ENCODE assay signal across 9 cellular contexts in genomic region chr19:40398417-40399056, GRCh38. TPM values are rescaled to one million over a fixed set of nuclear protein-coding genes. Genes with fewer than 3 reads are reported as not detected.
DNase-seq lines count a peak whose midpoint lies in the region; ATAC-seq and TF ChIP-seq lines count a peak whose summit lies in the region.
"Had no signal": no experiment of that assay in that cellular context is flagged by ENCODE, and none has a peak within 500 bp of the region (broad histone marks: within the 10 kb centered on the region; RNA-seq: fewer than 3 reads in every experiment).

No MANE protein-coding gene starts in this region.

- peak; percentile 42 to 69 (median 58) for DNase-seq in CD4-positive, alpha-beta T cell
- peak; percentile 66 for DNase-seq in RPMI7951 (ENCODE audit: low read depth)
- peak; percentile 62 for DNase-seq in activated naive CD8-positive, alpha-beta T cell treated with anti-CD3 and anti-CD28 coated beads for 36 hours
- DNase-seq in mesendoderm, result peak; percentile 89
- DNase-seq in tibial nerve (ENCODE audit: low spot score in 2 of 2), result no peak
- DNase-seq in RPMI8226, result no peak

- no CpG with 5 or more reads among the region's 47 CpGs for WGBS in mesendoderm (ENCODE audit: extremely low coverage, insufficient coverage, low lambda C conversion rate)
- WGBS in tibial nerve, 2 donors, result 47 to 50% methylated on average over 34 to 47 of the region's 47 CpGs

- H3K4me1 Mint-ChIP-seq in CD4-positive, alpha-beta T cell (ENCODE audit: low read depth), result peaks cover 26% of the 10 kb centered on the region
- peaks cover 7% of the 10 kb centered on the region for H3K4me1 Mint-ChIP-seq in activated naive CD8-positive, alpha-beta T cell treated with anti-CD3 and anti-CD28 coated beads for 36 hours

- POLR2A ChIA-PET in CD4-positive, alpha-beta T cell (lab: Charles Lee), result no interaction called here

- no peak overlapping the region for H2BK15ac ChIP-seq in mesendoderm (replicated peaks; ENCODE audit: low read depth)

- H4K8ac ChIP-seq in mesendoderm (ENCODE audit: low read depth, low read length), result no peak overlapping the region

- H3K4me3 ChIP-seq in mesendoderm (ENCODE audit: low read length) (no peak overlapping the region), tibial nerve (peak overlapping the region in 3 of 4 donors; percentile 6 to 27 (median 19))

- H3K9ac ChIP-seq in mesendoderm (ENCODE audit: low read length), result no peak overlapping the region

- no peaks in the 10 kb centered on the region for H3K27me3 ChIP-seq in CD4-positive, alpha-beta T cell (ENCODE audit: control insufficient read depth, insufficient read depth, low read length)
- H3K27me3 ChIP-seq in mesendoderm (ENCODE audit: insufficient read depth, low read length, poor library complexity) (no peaks in the 10 kb centered on the region), tibial nerve (no peaks in the 10 kb centered on the region)

- H2AK5ac ChIP-seq in mesendoderm (ENCODE audit: low read length), result no peak overlapping the region

- H3K36me3 ChIP-seq in mesendoderm (ENCODE audit: control insufficient read depth, insufficient read depth, low read length), result no peaks in the 10 kb centered on the region
- peaks cover 0 to 34% (median 0%) of the 10 kb centered on the region in 3 donors for H3K36me3 ChIP-seq in tibial nerve

- H3K27ac Mint-ChIP-seq in CD4-positive, alpha-beta T cell, result no peak overlapping the region
- H3K27ac Mint-ChIP-seq in activated naive CD8-positive, alpha-beta T cell treated with anti-CD3 and anti-CD28 coated beads for 36 hours, result no peak overlapping the region
- H3K27ac Mint-ChIP-seq: immature natural killer cell had no signal

- H3K56ac ChIP-seq in mesendoderm (ENCODE audit: low read length), result peak overlapping the region; percentile 67

- H3K9me3 ChIP-seq in CD4-positive, alpha-beta T cell (ENCODE audit: control insufficient read depth, low read length), result no peaks in the 10 kb centered on the region
- H3K9me3 ChIP-seq in tibial nerve, result no peaks in the 10 kb centered on the region

- H2BK5ac ChIP-seq in mesendoderm (ENCODE audit: low read length), result no peak overlapping the region

- no peak for TF ChIP-seq EP300 in tibial nerve (IDR thresholded peaks at IDR 0.05)

- peak overlapping the region; percentile 55 for H3K4me3 Mint-ChIP-seq in CD4-positive, alpha-beta T cell
- H3K4me3 Mint-ChIP-seq in activated naive CD8-positive, alpha-beta T cell treated with anti-CD3 and anti-CD28 coated beads for 36 hours, result no peak overlapping the region

- no peak for TF ChIP-seq POLR2A in tibial nerve (IDR thresholded peaks at IDR 0.05)

- H3K36me3 Mint-ChIP-seq in CD4-positive, alpha-beta T cell (ENCODE audit: low read depth), result peaks cover under 1% of the 10 kb centered on the region
- no peaks in the 10 kb centered on the region for H3K36me3 Mint-ChIP-seq in activated naive CD8-positive, alpha-beta T cell treated with anti-CD3 and anti-CD28 coated beads for 36 hours

- H3K9me3 Mint-ChIP-seq in CD4-positive, alpha-beta T cell, result no peaks in the 10 kb centered on the region
- no peaks in the 10 kb centered on the region for H3K9me3 Mint-ChIP-seq in activated naive CD8-positive, alpha-beta T cell treated with anti-CD3 and anti-CD28 coated beads for 36 hours
- H3K9me3 Mint-ChIP-seq: immature natural killer cell had no signal

- ATAC-seq in CD4-positive, alpha-beta T cell (ENCODE audit: poor library complexity), result peak; percentile 84
- ATAC-seq in HG03025 (IDR thresholded peaks at IDR 0.05; ENCODE audit: low FRiP score, unreplicated experiment), result no peak
- ATAC-seq in HG03039 (IDR thresholded peaks at IDR 0.05; ENCODE audit: unreplicated experiment), result no peak

- no peak overlapping the region for H3K18ac ChIP-seq in mesendoderm (ENCODE audit: low read length)

- H3K4me2 ChIP-seq in mesendoderm (ENCODE audit: low read length), result no peak overlapping the region

- no peak overlapping the region for H3K23ac ChIP-seq in mesendoderm (ENCODE audit: low read length)

- H3K79me1 ChIP-seq in mesendoderm (ENCODE audit: low read length), result no peaks in the 10 kb centered on the region

- no peaks in the 10 kb centered on the region for H3K27me3 Mint-ChIP-seq in CD4-positive, alpha-beta T cell
- H3K27me3 Mint-ChIP-seq in activated naive CD8-positive, alpha-beta T cell treated with anti-CD3 and anti-CD28 coated beads for 36 hours, result no peaks in the 10 kb centered on the region

- H3K4me1 ChIP-seq in mesendoderm (ENCODE audit: control insufficient read depth, low read depth, low read length) (no peaks in the 10 kb centered on the region), tibial nerve (peaks cover 0 to 36% (median 2%) of the 10 kb centered on the region in 4 donors)

- CTCF ChIA-PET in CD4-positive, alpha-beta T cell (lab: Charles Lee), result no interaction called here

- H3K79me2 ChIP-seq in mesendoderm (ENCODE audit: control insufficient read depth, insufficient read depth, low read length), result no peaks in the 10 kb centered on the region

- no peak for TF ChIP-seq CTCF in CD4-positive, alpha-beta T cell (IDR thresholded peaks at IDR 0.05)
- TF ChIP-seq CTCF in tibial nerve (IDR thresholded peaks at IDR 0.05), result no peak

- H2BK120ac ChIP-seq in mesendoderm (ENCODE audit: low read depth, low read length), result no peak overlapping the region

- no peak overlapping the region for H3K4ac ChIP-seq in mesendoderm (ENCODE audit: low read depth, low read length)

- no peak overlapping the region for H3K27ac ChIP-seq in CD4-positive, alpha-beta T cell (ENCODE audit: low read depth, low read length)
- H3K27ac ChIP-seq in mesendoderm (ENCODE audit: low read depth, low read length) (no peak overlapping the region), tibial nerve (peak overlapping the region in 1 of 4 donors; percentile 5)

- intact Hi-C loops in CD4-positive, alpha-beta T cell (cut with DNase I, micrococcal nuclease), result no loop called here

- no peak overlapping the region for H4K5ac ChIP-seq in mesendoderm (ENCODE audit: low read length)

RNA-seq across cellular contexts. Expression of gene HIPK4, which starts 8.6 kb away (rescaled TPM):
- under 1 TPM; 0.08 to 0.11 TPM for total RNA-seq in CD4-positive, alpha-beta T cell
- total RNA-seq in RPMI7951 (2014; rRNA removed; shearing (Covaris generic)), result under 0.01 TPM in 1 of 2 replicates, not detected in the other
- total RNA-seq in activated naive CD8-positive, alpha-beta T cell treated with anti-CD3 and anti-CD28 coated beads for 36 hours, result not detected
- polyA plus RNA-seq in mesendoderm (2013, experiment 1 of 2), result 0.11 TPM
- 0.14 TPM for polyA plus RNA-seq in mesendoderm (2013, experiment 2 of 2)
- under 1 TPM in 2 of 4 donors, not detected in 2; 0.39 to 0.60 TPM for total RNA-seq in tibial nerve

RNA-seq across cellular contexts. Expression of gene PRX, which starts 14.6 kb away (rescaled TPM):
- 1 to 10 TPM; 1.5 TPM for total RNA-seq in CD4-positive, alpha-beta T cell
- total RNA-seq in RPMI7951 (2014; rRNA removed; shearing (Covaris generic)), result 0.72 and 1.2 TPM in 2 replicates
- under 1 TPM; 0.64 to 0.84 TPM for total RNA-seq in activated naive CD8-positive, alpha-beta T cell treated with anti-CD3 and anti-CD28 coated beads for 36 hours
- polyA plus RNA-seq in mesendoderm (2013, experiment 1 of 2), result 1.1 TPM
- 1.5 TPM for polyA plus RNA-seq in mesendoderm (2013, experiment 2 of 2)
- total RNA-seq in tibial nerve, result 100 to 1,000 TPM; 454 to 667 (median 548) TPM

RNA-seq across cellular contexts. Expression of gene SERTAD1, which starts 27.3 kb away (rescaled TPM):
- total RNA-seq in CD4-positive, alpha-beta T cell, result 10 to 100 TPM; 26.4 to 26.5 TPM
- 13.2 and 17.1 TPM in 2 replicates for total RNA-seq in RPMI7951 (2014; rRNA removed; shearing (Covaris generic))
- total RNA-seq in activated naive CD8-positive, alpha-beta T cell treated with anti-CD3 and anti-CD28 coated beads for 36 hours, result 1 to 10 TPM; 10.0 TPM
- polyA plus RNA-seq in mesendoderm (2013, experiment 1 of 2), result 2.3 TPM
- 2.5 TPM for polyA plus RNA-seq in mesendoderm (2013, experiment 2 of 2)
- total RNA-seq in tibial nerve, result 10 to 100 TPM; 18.9 to 22.2 (median 20.4) TPM

RNA-seq across cellular contexts. Expression of gene SERTAD3, which starts 45.6 kb away (rescaled TPM):
- total RNA-seq in CD4-positive, alpha-beta T cell, result 10 to 100 TPM; 17.4 to 19.2 TPM
- 29.4 and 32.3 TPM in 2 replicates for total RNA-seq in RPMI7951 (2014; rRNA removed; shearing (Covaris generic))
- 1 to 10 TPM; 4.4 to 5.3 TPM for total RNA-seq in activated naive CD8-positive, alpha-beta T cell treated with anti-CD3 and anti-CD28 coated beads for 36 hours
- polyA plus RNA-seq in mesendoderm (2013, experiment 1 of 2), result 8.4 TPM
- 8.1 TPM for polyA plus RNA-seq in mesendoderm (2013, experiment 2 of 2)
- total RNA-seq in tibial nerve, result 10 to 100 TPM; 15.6 to 23.4 (median 19.9) TPM

RNA-seq across cellular contexts. Expression of gene PLD3, which starts 50.0 kb away (rescaled TPM):
- 10 to 100 TPM; 56.1 to 58.3 TPM for total RNA-seq in CD4-positive, alpha-beta T cell
- total RNA-seq in RPMI7951 (2014; rRNA removed; shearing (Covaris generic)), result 179 and 262 TPM in 2 replicates
- 10 to 100 TPM; 41.8 to 44.2 TPM for total RNA-seq in activated naive CD8-positive, alpha-beta T cell treated with anti-CD3 and anti-CD28 coated beads for 36 hours
- polyA plus RNA-seq in mesendoderm (2013, experiment 1 of 2), result 130 TPM
- polyA plus RNA-seq in mesendoderm (2013, experiment 2 of 2), result 129 TPM
- 100 to 1,000 TPM; 259 to 352 (median 281) TPM for total RNA-seq in tibial nerve

Comparison
In these comparisons a context has a peak if more than half of its experiments do, and no peak if none do; other contexts are left out.
1. DNase-seq: peak in CD4-positive, alpha-beta T cell (10 of 10), RPMI7951 (single experiment), activated naive CD8-positive, alpha-beta T cell treated with anti-CD3 and anti-CD28 coated beads for 36 hours (single experiment) and mesendoderm (single experiment); none in tibial nerve (0 of 2) and RPMI8226 (single experiment).
2. RNA of gene PRX, which starts 14.6 kb away (total RNA-seq): 454 to 667 TPM in tibial nerve; 1.5 TPM in CD4-positive, alpha-beta T cell, 0.64 to 0.84 TPM in activated naive CD8-positive, alpha-beta T cell treated with anti-CD3 and anti-CD28 coated beads for 36 hours and 0.72 to 1.2 TPM in RPMI7951; every median in the first group is over 100 times any median in the second.